9 cellular contexts compared by ENCODE assay signal in genomic region chr11:93850585-93851018, GRCh38. TPM values are rescaled to one million over a fixed set of nuclear protein-coding genes. Genes with fewer than 3 reads are reported as not detected.
DNase-seq lines count a peak whose midpoint lies in the region; ATAC-seq and TF ChIP-seq lines count a peak whose summit lies in the region.
"Had no signal": no experiment of that assay in that cellular context is flagged by ENCODE, and none has a peak within 500 bp of the region (broad histone marks: within the 10 kb centered on the region; RNA-seq: fewer than 3 reads in every experiment).

Gene VSTM5, minus strand, starts transcription at chr11:93850618. Its CDS starts 116 bp downstream, at chr11:93850502.

- H3K4me3 ChIP-seq in BLaER1 treated with 17β-estradiol and CSF1 and Interleukin-3, amounts not matched to agents 10 nM and 100 nM, result peak within 1 kb of the TSS; percentile 25 to 65 (median 42); a peak in 16 of 20 replicates
- peak within 1 kb of the TSS; percentile 81 for H3K4me3 ChIP-seq in PC-3 (ENCODE audit: low read length)
- peak within 1 kb of the TSS; percentile 50 for H3K4me3 ChIP-seq in fibroblast of the aortic adventitia (ENCODE audit: low read depth, low read length)
- peak within 1 kb of the TSS; percentile 62 for H3K4me3 ChIP-seq in psoas muscle
- H3K4me3 ChIP-seq: SJSA1 had no signal

- ATAC-seq in PC-3 (peak; percentile 81), psoas muscle (no peak), GM21367 (IDR thresholded peaks at IDR 0.05; ENCODE audit: unreplicated experiment) (no peak), GM21515 (IDR thresholded peaks at IDR 0.05; ENCODE audit: unreplicated experiment) (no peak)

- CTCF ChIA-PET in PC-3 (lab: Charles Lee), result interaction anchor here (0.5 to 1.2 kb wide), 8 partner anchors 45 to 599 kb away, joined by 3 to 14 read pairs (median 4); partner anchors contain the start of genes C11orf54 and MED17

- TF ChIP-seq CTCF in PC-3 (conservative IDR thresholded peaks at IDR 0.05; ENCODE audit: low read depth, low read length), result no peak
- TF ChIP-seq CTCF in fibroblast of the aortic adventitia (IDR thresholded peaks at IDR 0.05; ENCODE audit: insufficient read depth, low read length), result no peak
- no peak for TF ChIP-seq CTCF in psoas muscle (IDR thresholded peaks at IDR 0.05)

- POLR2A ChIA-PET in PC-3 (lab: Charles Lee; ENCODE audit: unreplicated experiment), result interaction anchor here (0.5 to 1.5 kb wide), 14 partner anchors 8 to 1154 kb away, joined by 3 to 24 read pairs (median 6); partner anchors contain the start of genes C11orf54, MED17 and TAF1D

- no peaks in the 10 kb centered on the region for H3F3A ChIP-seq in PC-3 (ENCODE audit: low read length, unreplicated experiment)

- 18 to 36% (median 20%) methylated on average over 5 to 6 of the region's 6 CpGs for WGBS in psoas muscle, 3 donors

- peak within 1 kb of the TSS; percentile 50 to 77 (median 69) for H3K4me2 ChIP-seq in BLaER1 treated with 17β-estradiol and CSF1 and Interleukin-3, amounts not matched to agents 10 nM and 100 nM
- peak within 1 kb of the TSS; percentile 93 for H3K4me2 ChIP-seq in PC-3 (ENCODE audit: low read length)

- 0 out of 20 replicates have a peak, but pooled peaks cover 0 to 3% (median 0%) of the 10 kb centered on the region in 10 experiments for H3K4me1 ChIP-seq in BLaER1 treated with 17β-estradiol and CSF1 and Interleukin-3, amounts not matched to agents 10 nM and 100 nM
- H3K4me1 ChIP-seq in PC-3 (ENCODE audit: insufficient read depth, low read length) (peaks cover 31% of the 10 kb centered on the region), psoas muscle (no peaks in the 10 kb centered on the region)
- H3K4me1 ChIP-seq: SJSA1 had no signal

- peak within 1 kb of the TSS; percentile 80 for H2AFZ ChIP-seq in PC-3 (ENCODE audit: low read length)

- TSS peak; percentile 41 for BruUV-seq in PC-3 (replicated peaks; lab: Mats Ljungman, UMichigan)

- no peaks in the 10 kb centered on the region for H3K36me3 ChIP-seq in BLaER1 treated with 17β-estradiol and CSF1 and Interleukin-3, amounts not matched to agents 10 nM and 100 nM
- H3K36me3 ChIP-seq in PC-3 (ENCODE audit: low read depth, low read length) (no peaks in the 10 kb centered on the region), psoas muscle (ENCODE audit: insufficient read depth in 1 of 2, low read depth in 1 of 2) (no peaks in the 10 kb centered on the region)
- H3K36me3 ChIP-seq: SJSA1 had no signal

- H3K9me2 ChIP-seq in PC-3 (replicated peaks; ENCODE audit: low read length), result no peaks in the 10 kb centered on the region

- H4K20me1 ChIP-seq in BLaER1 treated with 17β-estradiol and CSF1 and Interleukin-3, amounts not matched to agents 10 nM and 100 nM, result no peaks in the 10 kb centered on the region
- 0 out of 2 replicates have a peak, but pooled peaks cover 6% of the 10 kb centered on the region for H4K20me1 ChIP-seq in PC-3 (ENCODE audit: low read length)

- H3K79me2 ChIP-seq in PC-3 (ENCODE audit: low read length), result peaks cover 18% of the 10 kb centered on the region

- intact Hi-C loops in PC-3 (cut with micrococcal nuclease), result loop anchor here (2.0 to 5.0 kb wide), 3 partner anchors 47 to 110 kb away; partner anchors contain the start of genes C11orf54, MED17 and TAF1D
- intact Hi-C loops in psoas muscle (cut with DNase I), result no loop called here

- peak; percentile 92 for DNase-seq in PC-3
- DNase-seq in fibroblast of the aortic adventitia (ENCODE audit: low read depth), result no peak
- DNase-seq in psoas muscle, result no peak
- no peak for DNase-seq in HuH-7 (ENCODE audit: low spot score)
- DNase-seq in ecto neural progenitor cell (ENCODE audit: low spot score), result no peak

- peak within 1 kb of the TSS in 5 of 11 experiments; percentile 10 to 33 (median 14); a peak in 5 of 22 replicates for H3K27ac ChIP-seq in BLaER1 treated with 17β-estradiol and CSF1 and Interleukin-3, amounts not matched to agents 10 nM and 100 nM
- H3K27ac ChIP-seq in PC-3 (ENCODE audit: low read length), result peak within 1 kb of the TSS; percentile 88
- no peak within 1 kb of the TSS for H3K27ac ChIP-seq in psoas muscle
- H3K27ac ChIP-seq: SJSA1 had no signal

- peak within 1 kb of the TSS in 10 of 11 experiments; percentile 13 to 66 (median 50); a peak in 13 of 22 replicates for H3K9ac ChIP-seq in BLaER1 treated with 17β-estradiol and CSF1 and Interleukin-3, amounts not matched to agents 10 nM and 100 nM
- H3K9ac ChIP-seq in PC-3 (ENCODE audit: low read length), result peak within 1 kb of the TSS; percentile 95

- H3K9me3 ChIP-seq in BLaER1 treated with 17β-estradiol and CSF1 and Interleukin-3, amounts not matched to agents 10 nM and 100 nM (replicated peaks in 1 of 11), result no peaks in the 10 kb centered on the region
- H3K9me3 ChIP-seq in PC-3 (ENCODE audit: low read length), result no peaks in the 10 kb centered on the region
- H3K9me3 ChIP-seq in psoas muscle, result no peaks in the 10 kb centered on the region
- H3K9me3 ChIP-seq: SJSA1 had no signal

- peaks cover 0 to 11% (median 8%) of the 10 kb centered on the region in 11 experiments; a peak in 14 of 22 replicates for H3K27me3 ChIP-seq in BLaER1 treated with 17β-estradiol and CSF1 and Interleukin-3, amounts not matched to agents 10 nM and 100 nM
- H3K27me3 ChIP-seq in PC-3 (ENCODE audit: low read length) (no peaks in the 10 kb centered on the region), psoas muscle (ENCODE audit: insufficient read depth in 3 of 3, low read length in 2 of 3) (peaks cover 0 to 21% (median 2%) of the 10 kb centered on the region in 3 donors)
- H3K27me3 ChIP-seq: SJSA1 had no signal

RNA-seq across cellular contexts. Expression of gene VSTM5, which starts in this region (rescaled TPM):
- total RNA-seq in PC-3 (2014; rRNA removed), result 12.6 and 15.6 TPM in 2 replicates
- total RNA-seq in fibroblast of the aortic adventitia (ENCODE audit: low replicate concordance), result 0.18 and 0.25 TPM in 2 replicates
- under 1 TPM in 1 of 4 donors, not detected in 3; 0.26 TPM for total RNA-seq in psoas muscle
- polyA plus RNA-seq in psoas muscle, result under 1 TPM in 2 of 3 donors, not detected in 1; 0.01 TPM
- total RNA-seq: SJSA1 had no signal

Comparison
In these comparisons a context has a peak if more than half of its experiments do, and no peak if none do; other contexts are left out.
1. RNA of gene VSTM5 (total RNA-seq): 12.6 to 15.6 TPM in PC-3; 0.18 to 0.25 TPM in fibroblast of the aortic adventitia and 0.26 TPM in psoas muscle; every median in the first group is over 10 times any median in the second.
2. Peak in every context shown above with its lines, with median percentiles within 50 percentile points of each other: H3K4me3 ChIP-seq.